ENCODE assay signal across 1 cellular context in the genomic region with DNA sequence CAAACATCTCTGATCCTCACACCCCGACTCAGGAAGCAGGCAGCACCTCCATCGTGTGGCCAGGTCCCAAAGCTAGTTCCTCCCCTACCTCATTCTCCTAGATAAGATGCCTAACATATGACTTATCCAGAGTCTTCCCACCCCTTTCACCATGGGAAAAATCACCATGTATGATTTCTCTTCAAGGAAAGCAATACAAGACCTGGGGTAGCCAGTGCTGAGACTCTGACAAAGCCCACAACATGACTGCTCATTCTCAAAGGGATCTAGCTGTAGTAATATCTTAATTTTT.
TF ChIP-seq lines count a peak whose summit lies in the region.

No MANE protein-coding gene starts in this region.

TF ChIP-seq in K562, 482 proteins besides CTCF, POLR2A, EP300 and RAD21:
- TF ChIP-seq ZNF668 (CRISPR knock-in tag; IDR thresholded peaks at IDR 0.05) (no peak), MCM7 (IDR thresholded peaks at IDR 0.05) (no peak), TCF3 (CRISPR knock-in tag; IDR thresholded peaks at IDR 0.05) (no peak), DMBX1 (CRISPR knock-in tag; IDR thresholded peaks at IDR 0.05; ENCODE audit: borderline replicate concordance) (no peak), KAT2B (IDR thresholded peaks at IDR 0.05; ENCODE audit: low read depth, low read length) (no peak), HMG20B (CRISPR knock-in tag; IDR thresholded peaks at IDR 0.05) (no peak), POLR3A (IDR thresholded peaks at IDR 0.05; ENCODE audit: borderline replicate concordance, extremely low read depth, insufficient read depth, insufficient read length) (no peak), RBM39 (optimal IDR thresholded peaks at IDR 0.05; ENCODE audit: low read depth, low read length) (no peak), FOXA1 (IDR thresholded peaks at IDR 0.05; ENCODE audit: borderline replicate concordance) (no peak), SRSF7 (optimal IDR thresholded peaks at IDR 0.05; ENCODE audit: low read depth, low read length) (no peak), PHTF2 (CRISPR knock-in tag; IDR thresholded peaks at IDR 0.05) (no peak), ZSCAN29 (IDR thresholded peaks at IDR 0.05) (no peak), NFE2 (IDR thresholded peaks at IDR 0.05; ENCODE audit: low read depth) (no peak), U2AF2 (optimal IDR thresholded peaks at IDR 0.05; ENCODE audit: low read depth, low read length) (no peak)
- TF ChIP-seq, protein P1, sequence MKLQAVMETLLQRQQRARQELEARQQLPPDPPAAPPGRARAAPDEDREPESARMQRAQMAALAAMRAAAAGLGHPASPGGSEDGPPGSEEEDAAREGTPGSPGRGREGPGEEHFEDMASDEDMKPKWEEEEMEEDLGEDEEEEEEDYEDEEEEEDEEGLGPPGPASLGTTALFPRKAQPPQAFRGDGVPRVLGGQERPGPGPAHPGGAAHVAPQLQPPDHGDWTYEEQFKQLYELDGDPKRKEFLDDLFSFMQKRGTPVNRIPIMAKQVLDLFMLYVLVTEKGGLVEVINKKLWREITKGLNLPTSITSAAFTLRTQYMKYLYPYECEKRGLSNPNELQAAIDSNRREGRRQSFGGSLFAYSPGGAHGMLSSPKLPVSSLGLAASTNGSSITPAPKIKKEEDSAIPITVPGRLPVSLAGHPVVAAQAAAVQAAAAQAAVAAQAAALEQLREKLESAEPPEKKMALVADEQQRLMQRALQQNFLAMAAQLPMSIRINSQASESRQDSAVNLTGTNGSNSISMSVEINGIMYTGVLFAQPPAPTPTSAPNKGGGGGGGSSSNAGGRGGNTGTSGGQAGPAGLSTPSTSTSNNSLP (IDR thresholded peaks at IDR 0.05; ENCODE audit: borderline replicate concordance, low read depth, low read length), result no peak
- TF ChIP-seq, protein P2, sequence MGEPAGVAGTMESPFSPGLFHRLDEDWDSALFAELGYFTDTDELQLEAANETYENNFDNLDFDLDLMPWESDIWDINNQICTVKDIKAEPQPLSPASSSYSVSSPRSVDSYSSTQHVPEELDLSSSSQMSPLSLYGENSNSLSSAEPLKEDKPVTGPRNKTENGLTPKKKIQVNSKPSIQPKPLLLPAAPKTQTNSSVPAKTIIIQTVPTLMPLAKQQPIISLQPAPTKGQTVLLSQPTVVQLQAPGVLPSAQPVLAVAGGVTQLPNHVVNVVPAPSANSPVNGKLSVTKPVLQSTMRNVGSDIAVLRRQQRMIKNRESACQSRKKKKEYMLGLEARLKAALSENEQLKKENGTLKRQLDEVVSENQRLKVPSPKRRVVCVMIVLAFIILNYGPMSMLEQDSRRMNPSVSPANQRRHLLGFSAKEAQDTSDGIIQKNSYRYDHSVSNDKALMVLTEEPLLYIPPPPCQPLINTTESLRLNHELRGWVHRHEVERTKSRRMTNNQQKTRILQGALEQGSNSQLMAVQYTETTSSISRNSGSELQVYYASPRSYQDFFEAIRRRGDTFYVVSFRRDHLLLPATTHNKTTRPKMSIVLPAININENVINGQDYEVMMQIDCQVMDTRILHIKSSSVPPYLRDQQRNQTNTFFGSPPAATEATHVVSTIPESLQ (CRISPR knock-in tag; IDR thresholded peaks at IDR 0.05), result no peak
- TF ChIP-seq, protein P3, sequence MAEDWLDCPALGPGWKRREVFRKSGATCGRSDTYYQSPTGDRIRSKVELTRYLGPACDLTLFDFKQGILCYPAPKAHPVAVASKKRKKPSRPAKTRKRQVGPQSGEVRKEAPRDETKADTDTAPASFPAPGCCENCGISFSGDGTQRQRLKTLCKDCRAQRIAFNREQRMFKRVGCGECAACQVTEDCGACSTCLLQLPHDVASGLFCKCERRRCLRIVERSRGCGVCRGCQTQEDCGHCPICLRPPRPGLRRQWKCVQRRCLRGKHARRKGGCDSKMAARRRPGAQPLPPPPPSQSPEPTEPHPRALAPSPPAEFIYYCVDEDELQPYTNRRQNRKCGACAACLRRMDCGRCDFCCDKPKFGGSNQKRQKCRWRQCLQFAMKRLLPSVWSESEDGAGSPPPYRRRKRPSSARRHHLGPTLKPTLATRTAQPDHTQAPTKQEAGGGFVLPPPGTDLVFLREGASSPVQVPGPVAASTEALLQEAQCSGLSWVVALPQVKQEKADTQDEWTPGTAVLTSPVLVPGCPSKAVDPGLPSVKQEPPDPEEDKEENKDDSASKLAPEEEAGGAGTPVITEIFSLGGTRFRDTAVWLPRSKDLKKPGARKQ (CRISPR knock-in tag; IDR thresholded peaks at IDR 0.05), result no peak
- TF ChIP-seq, protein P4, sequence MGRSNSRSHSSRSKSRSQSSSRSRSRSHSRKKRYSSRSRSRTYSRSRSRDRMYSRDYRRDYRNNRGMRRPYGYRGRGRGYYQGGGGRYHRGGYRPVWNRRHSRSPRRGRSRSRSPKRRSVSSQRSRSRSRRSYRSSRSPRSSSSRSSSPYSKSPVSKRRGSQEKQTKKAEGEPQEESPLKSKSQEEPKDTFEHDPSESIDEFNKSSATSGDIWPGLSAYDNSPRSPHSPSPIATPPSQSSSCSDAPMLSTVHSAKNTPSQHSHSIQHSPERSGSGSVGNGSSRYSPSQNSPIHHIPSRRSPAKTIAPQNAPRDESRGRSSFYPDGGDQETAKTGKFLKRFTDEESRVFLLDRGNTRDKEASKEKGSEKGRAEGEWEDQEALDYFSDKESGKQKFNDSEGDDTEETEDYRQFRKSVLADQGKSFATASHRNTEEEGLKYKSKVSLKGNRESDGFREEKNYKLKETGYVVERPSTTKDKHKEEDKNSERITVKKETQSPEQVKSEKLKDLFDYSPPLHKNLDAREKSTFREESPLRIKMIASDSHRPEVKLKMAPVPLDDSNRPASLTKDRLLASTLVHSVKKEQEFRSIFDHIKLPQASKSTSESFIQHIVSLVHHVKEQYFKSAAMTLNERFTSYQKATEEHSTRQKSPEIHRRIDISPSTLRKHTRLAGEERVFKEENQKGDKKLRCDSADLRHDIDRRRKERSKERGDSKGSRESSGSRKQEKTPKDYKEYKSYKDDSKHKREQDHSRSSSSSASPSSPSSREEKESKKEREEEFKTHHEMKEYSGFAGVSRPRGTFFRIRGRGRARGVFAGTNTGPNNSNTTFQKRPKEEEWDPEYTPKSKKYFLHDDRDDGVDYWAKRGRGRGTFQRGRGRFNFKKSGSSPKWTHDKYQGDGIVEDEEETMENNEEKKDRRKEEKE (IDR thresholded peaks at IDR 0.05; ENCODE audit: borderline replicate concordance in 1 of 2, control insufficient read depth in 1 of 2, low read depth in 2 of 2, low read length in 1 of 2), result no peak
- TF ChIP-seq, protein P5, sequence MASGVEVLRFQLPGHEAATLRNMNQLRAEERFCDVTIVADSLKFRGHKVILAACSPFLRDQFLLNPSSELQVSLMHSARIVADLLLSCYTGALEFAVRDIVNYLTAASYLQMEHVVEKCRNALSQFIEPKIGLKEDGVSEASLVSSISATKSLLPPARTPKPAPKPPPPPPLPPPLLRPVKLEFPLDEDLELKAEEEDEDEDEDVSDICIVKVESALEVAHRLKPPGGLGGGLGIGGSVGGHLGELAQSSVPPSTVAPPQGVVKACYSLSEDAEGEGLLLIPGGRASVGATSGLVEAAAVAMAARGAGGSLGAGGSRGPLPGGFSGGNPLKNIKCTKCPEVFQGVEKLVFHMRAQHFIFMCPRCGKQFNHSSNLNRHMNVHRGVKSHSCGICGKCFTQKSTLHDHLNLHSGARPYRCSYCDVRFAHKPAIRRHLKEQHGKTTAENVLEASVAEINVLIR (CRISPR knock-in tag; IDR thresholded peaks at IDR 0.05), result no peak
- TF ChIP-seq, protein P6, sequence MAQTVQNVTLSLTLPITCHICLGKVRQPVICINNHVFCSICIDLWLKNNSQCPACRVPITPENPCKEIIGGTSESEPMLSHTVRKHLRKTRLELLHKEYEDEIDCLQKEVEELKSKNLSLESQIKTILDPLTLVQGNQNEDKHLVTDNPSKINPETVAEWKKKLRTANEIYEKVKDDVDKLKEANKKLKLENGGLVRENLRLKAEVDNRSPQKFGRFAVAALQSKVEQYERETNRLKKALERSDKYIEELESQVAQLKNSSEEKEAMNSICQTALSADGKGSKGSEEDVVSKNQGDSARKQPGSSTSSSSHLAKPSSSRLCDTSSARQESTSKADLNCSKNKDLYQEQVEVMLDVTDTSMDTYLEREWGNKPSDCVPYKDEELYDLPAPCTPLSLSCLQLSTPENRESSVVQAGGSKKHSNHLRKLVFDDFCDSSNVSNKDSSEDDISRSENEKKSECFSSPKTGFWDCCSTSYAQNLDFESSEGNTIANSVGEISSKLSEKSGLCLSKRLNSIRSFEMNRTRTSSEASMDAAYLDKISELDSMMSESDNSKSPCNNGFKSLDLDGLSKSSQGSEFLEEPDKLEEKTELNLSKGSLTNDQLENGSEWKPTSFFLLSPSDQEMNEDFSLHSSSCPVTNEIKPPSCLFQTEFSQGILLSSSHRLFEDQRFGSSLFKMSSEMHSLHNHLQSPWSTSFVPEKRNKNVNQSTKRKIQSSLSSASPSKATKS (CRISPR knock-in tag; IDR thresholded peaks at IDR 0.05), result no peak
